ENCODE assay signal across 2 cellular contexts in the genomic region with DNA sequence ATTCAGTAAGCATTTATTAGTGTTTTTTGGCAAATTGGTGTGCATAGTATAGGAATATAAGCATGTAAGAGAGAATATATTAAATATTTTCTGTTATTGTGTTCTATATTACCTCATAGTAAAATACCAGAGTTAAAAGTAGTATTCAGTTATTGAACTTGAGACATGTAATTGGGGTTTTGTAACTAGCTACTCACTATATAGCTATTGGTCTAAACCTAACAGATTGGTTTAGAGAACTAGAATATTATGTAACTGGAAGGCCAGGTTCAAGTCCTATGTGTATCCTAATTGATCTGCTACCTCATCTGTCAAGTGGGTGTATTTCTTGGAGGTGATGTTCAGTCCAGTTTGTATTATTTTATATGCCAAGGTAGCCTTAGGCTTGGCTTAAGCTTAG.
TF ChIP-seq lines count a peak whose summit lies in the region.

No MANE protein-coding gene starts in this region.

TF ChIP-seq in SK-N-SH, 30 proteins besides CTCF, POLR2A, EP300 and RAD21 (continued from another document):
- TF ChIP-seq FOXJ3 (CRISPR knock-in tag; IDR thresholded peaks at IDR 0.05) (no peak), GABPA (IDR thresholded peaks at IDR 0.05; ENCODE audit: low read depth) (no peak), NRF1 (IDR thresholded peaks at IDR 0.05; ENCODE audit: low read depth, low read length) (no peak), POLR2AphosphoS5 (IDR thresholded peaks at IDR 0.05; ENCODE audit: low read depth, low read length) (no peak), MXI1 (IDR thresholded peaks at IDR 0.05; ENCODE audit: low read depth, low read length) (no peak), JUND (IDR thresholded peaks at IDR 0.05) (no peak), SIN3A (IDR thresholded peaks at IDR 0.05; ENCODE audit: borderline replicate concordance, low read depth, low read length) (no peak), RCOR1 (IDR thresholded peaks at IDR 0.05; ENCODE audit: low read length) (no peak)
- TF ChIP-seq, protein P1, sequence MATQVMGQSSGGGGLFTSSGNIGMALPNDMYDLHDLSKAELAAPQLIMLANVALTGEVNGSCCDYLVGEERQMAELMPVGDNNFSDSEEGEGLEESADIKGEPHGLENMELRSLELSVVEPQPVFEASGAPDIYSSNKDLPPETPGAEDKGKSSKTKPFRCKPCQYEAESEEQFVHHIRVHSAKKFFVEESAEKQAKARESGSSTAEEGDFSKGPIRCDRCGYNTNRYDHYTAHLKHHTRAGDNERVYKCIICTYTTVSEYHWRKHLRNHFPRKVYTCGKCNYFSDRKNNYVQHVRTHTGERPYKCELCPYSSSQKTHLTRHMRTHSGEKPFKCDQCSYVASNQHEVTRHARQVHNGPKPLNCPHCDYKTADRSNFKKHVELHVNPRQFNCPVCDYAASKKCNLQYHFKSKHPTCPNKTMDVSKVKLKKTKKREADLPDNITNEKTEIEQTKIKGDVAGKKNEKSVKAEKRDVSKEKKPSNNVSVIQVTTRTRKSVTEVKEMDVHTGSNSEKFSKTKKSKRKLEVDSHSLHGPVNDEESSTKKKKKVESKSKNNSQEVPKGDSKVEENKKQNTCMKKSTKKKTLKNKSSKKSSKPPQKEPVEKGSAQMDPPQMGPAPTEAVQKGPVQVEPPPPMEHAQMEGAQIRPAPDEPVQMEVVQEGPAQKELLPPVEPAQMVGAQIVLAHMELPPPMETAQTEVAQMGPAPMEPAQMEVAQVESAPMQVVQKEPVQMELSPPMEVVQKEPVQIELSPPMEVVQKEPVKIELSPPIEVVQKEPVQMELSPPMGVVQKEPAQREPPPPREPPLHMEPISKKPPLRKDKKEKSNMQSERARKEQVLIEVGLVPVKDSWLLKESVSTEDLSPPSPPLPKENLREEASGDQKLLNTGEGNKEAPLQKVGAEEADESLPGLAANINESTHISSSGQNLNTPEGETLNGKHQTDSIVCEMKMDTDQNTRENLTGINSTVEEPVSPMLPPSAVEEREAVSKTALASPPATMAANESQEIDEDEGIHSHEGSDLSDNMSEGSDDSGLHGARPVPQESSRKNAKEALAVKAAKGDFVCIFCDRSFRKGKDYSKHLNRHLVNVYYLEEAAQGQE (IDR thresholded peaks at IDR 0.05; ENCODE audit: low read depth, low read length), result no peak

TF ChIP-seq in SK-N-SH treated with all-trans-retinoic acid at 6 μM for 48 hours, 23 proteins besides CTCF, POLR2A, EP300 and RAD21 (continued from another document):
- TF ChIP-seq, protein P2, sequence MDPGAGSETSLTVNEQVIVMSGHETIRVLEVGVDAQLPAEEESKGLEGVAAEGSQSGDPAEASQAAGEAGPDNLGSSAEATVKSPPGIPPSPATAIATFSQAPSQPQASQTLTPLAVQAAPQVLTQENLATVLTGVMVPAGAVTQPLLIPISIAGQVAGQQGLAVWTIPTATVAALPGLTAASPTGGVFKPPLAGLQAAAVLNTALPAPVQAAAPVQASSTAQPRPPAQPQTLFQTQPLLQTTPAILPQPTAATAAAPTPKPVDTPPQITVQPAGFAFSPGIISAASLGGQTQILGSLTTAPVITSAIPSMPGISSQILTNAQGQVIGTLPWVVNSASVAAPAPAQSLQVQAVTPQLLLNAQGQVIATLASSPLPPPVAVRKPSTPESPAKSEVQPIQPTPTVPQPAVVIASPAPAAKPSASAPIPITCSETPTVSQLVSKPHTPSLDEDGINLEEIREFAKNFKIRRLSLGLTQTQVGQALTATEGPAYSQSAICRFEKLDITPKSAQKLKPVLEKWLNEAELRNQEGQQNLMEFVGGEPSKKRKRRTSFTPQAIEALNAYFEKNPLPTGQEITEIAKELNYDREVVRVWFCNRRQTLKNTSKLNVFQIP (CRISPR knock-in tag; IDR thresholded peaks at IDR 0.05; ENCODE audit: borderline replicate concordance, low read depth), result no peak
- TF ChIP-seq ZNF565 (CRISPR knock-in tag; conservative IDR thresholded peaks at IDR 0.05; ENCODE audit: low read depth), result no peak
